8 cellular contexts compared by ENCODE assay signal in genomic region chr10:95363303-95363912, GRCh38.
A peak's percentile ranks its signal among the peaks of the same experiment; 100 is the strongest.
DNase-seq lines count a peak whose midpoint lies in the region; ATAC-seq, FAIRE-seq and TF ChIP-seq lines count a peak whose summit lies in the region.

No MANE protein-coding gene starts in this region.

- H3K4me3 Mint-ChIP-seq in Calu3 (ENCODE audit: low read depth, unreplicated experiment): no peak overlapping the region
- no peak overlapping the region for H3K4me3 Mint-ChIP-seq in activated CD8-positive, alpha-beta T cell treated with anti-CD3 and anti-CD28 coated beads for 36 hours

- H3K36me3 Mint-ChIP-seq in Calu3 (ENCODE audit: insufficient read depth, unreplicated experiment): no peaks in the 10 kb centered on the region
- H3K36me3 Mint-ChIP-seq in activated CD8-positive, alpha-beta T cell treated with anti-CD3 and anti-CD28 coated beads for 36 hours (ENCODE audit: low read depth): no peaks in the 10 kb centered on the region

- H3K36me3 ChIP-seq in prostate gland: no peaks in the 10 kb centered on the region

- POLR2A ChIA-PET in activated CD8-positive, alpha-beta T cell treated with anti-CD3 and anti-CD28 coated beads for 36 hours (lab: Charles Lee): no interaction called here

- CTCF ChIA-PET in Calu3 (lab: Charles Lee): interaction anchor here (0.6 to 4.1 kb wide), 5 partner anchors 82 to 180 kb away, joined by 3 to 38 read pairs (median 4); no protein-coding TSS in a partner anchor
- CTCF ChIA-PET in activated CD8-positive, alpha-beta T cell treated with anti-CD3 and anti-CD28 coated beads for 36 hours (lab: Charles Lee): interaction anchor here (0.6 to 15.3 kb wide), 26 partner anchors 10 to 739 kb away, joined by 3 to 244 read pairs (median 4); no protein-coding TSS in a partner anchor

- TF ChIP-seq CTCF in Calu3 (IDR thresholded peaks at IDR 0.05; ENCODE audit: unreplicated experiment): peak; percentile 43
- peak; percentile 91 for TF ChIP-seq CTCF in activated CD8-positive, alpha-beta T cell treated with anti-CD3 and anti-CD28 coated beads for 36 hours (IDR thresholded peaks at IDR 0.05)
- TF ChIP-seq CTCF in prostate gland (IDR thresholded peaks at IDR 0.05): peak; percentile 77 to 96 (median 91)

- H3K27ac ChIP-seq in prostate gland: no peak overlapping the region

- no peaks in the 10 kb centered on the region for H3K4me1 ChIP-seq in prostate gland (replicated peaks)

- no TSS peak for BruUV-seq in Calu3 (replicated peaks; lab: Mats Ljungman, UMichigan)

- H3K27me3 Mint-ChIP-seq in Calu3 (ENCODE audit: unreplicated experiment): peaks cover under 1% of the 10 kb centered on the region
- peaks cover 6% of the 10 kb centered on the region for H3K27me3 Mint-ChIP-seq in activated CD8-positive, alpha-beta T cell treated with anti-CD3 and anti-CD28 coated beads for 36 hours

- peak; percentile 45 for DNase-seq in Calu3
- DNase-seq in NCI-H2227 (lab: John Stamatoyannopoulos, UW; ENCODE audit: unreplicated experiment): peak; percentile 57
- peak; percentile 57 for DNase-seq in activated CD8-positive, alpha-beta T cell treated with anti-CD3 and anti-CD28 coated beads for 36 hours
- peak; percentile 41 to 63 for DNase-seq in frontal cortex (ENCODE audit: low spot score in 2 of 2)
- DNase-seq in prostate gland (ENCODE audit: low spot score): peak; percentile 49
- DNase-seq in islet precursor cell: no peak

- H3K4me3 ChIP-seq in prostate gland: no peak overlapping the region

- WGBS in prostate gland: 0% methylated on average over 2 of the region's 2 CpGs

- no peak overlapping the region for H3K27ac Mint-ChIP-seq in Calu3 (ENCODE audit: unreplicated experiment)
- H3K27ac Mint-ChIP-seq in activated CD8-positive, alpha-beta T cell treated with anti-CD3 and anti-CD28 coated beads for 36 hours: no peak overlapping the region

- intact Hi-C loops in Calu3 (cut with micrococcal nuclease; ENCODE audit: unreplicated experiment): loop anchor here (1.0 to 5.0 kb wide), 4 partner anchors 55 to 731 kb away; no protein-coding TSS in a partner anchor
- intact Hi-C loops in activated CD8-positive, alpha-beta T cell treated with anti-CD3 and anti-CD28 coated beads for 36 hours (cut with micrococcal nuclease): loop anchor here (2.0 to 10.0 kb wide), 3 partner anchors 176 to 739 kb away; no protein-coding TSS in a partner anchor
- intact Hi-C loops in prostate gland (cut with DNase I): loop anchor here (5.0 kb wide), 1 partner anchor 116 kb away; no protein-coding TSS in a partner anchor

- no peak for TF ChIP-seq POLR2A in prostate gland (IDR thresholded peaks at IDR 0.05)

- H3K4me1 Mint-ChIP-seq in Calu3 (ENCODE audit: low read depth, unreplicated experiment): no peaks in the 10 kb centered on the region
- no peaks in the 10 kb centered on the region for H3K4me1 Mint-ChIP-seq in activated CD8-positive, alpha-beta T cell treated with anti-CD3 and anti-CD28 coated beads for 36 hours (ENCODE audit: low read depth)

- H3K9me3 ChIP-seq in prostate gland: no peaks in the 10 kb centered on the region

- ATAC-seq in GM18907 (IDR thresholded peaks at IDR 0.05; ENCODE audit: unreplicated experiment) (peak; percentile 83), HG03139 (IDR thresholded peaks at IDR 0.05; ENCODE audit: unreplicated experiment) (peak; percentile 66)
- ATAC-seq in activated CD8-positive, alpha-beta T cell treated with anti-CD3 and anti-CD28 coated beads for 36 hours: peak; percentile 80

- peak; percentile 76 for FAIRE-seq in frontal cortex (lab: Jason Lieb, UNC)

- H3K27me3 ChIP-seq in prostate gland (replicated peaks; ENCODE audit: insufficient read depth): no peaks in the 10 kb centered on the region

- no peaks in the 10 kb centered on the region for H3K9me3 Mint-ChIP-seq in Calu3 (ENCODE audit: low read depth, unreplicated experiment)
- H3K9me3 Mint-ChIP-seq in activated CD8-positive, alpha-beta T cell treated with anti-CD3 and anti-CD28 coated beads for 36 hours: no peaks in the 10 kb centered on the region
